ENCODE assay signal across 8 cellular contexts in the genomic region with DNA sequence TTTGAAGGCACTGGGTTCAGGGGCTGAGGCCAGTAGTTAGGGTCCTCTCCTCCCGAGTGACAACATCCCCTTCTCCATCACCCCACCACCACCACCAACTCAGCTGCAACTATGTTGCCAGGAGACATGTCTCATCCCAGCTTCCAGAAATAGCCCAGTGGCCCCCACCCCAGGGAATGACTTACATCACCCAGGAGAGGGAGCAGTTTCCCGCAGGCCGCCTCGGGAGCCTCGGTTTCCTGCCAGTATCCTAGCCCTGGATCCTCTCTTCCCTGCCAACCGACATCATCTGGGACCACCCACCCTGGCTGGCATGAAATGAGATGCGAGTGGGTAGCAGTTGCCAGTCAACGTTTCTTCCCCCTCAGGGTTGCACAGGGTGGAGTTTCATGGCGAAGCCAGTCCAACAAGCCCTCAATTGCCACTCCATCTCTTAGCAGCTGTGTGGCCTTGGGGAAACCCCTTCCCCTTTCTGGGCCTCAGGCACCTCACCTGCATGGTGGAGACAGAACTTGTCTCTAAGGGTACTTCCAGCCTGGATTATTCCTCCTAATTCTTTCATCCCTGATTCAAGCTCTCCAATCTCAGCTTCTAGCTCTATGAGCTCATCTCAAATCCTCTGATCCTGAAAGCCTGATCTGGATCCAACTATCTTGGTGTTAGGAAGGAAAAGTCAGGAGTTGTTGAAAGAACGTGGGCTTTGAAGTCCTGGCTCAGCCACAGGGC. TPM values are rescaled to one million over a fixed set of nuclear protein-coding genes. Genes with fewer than 3 reads are reported as not detected.
DNase-seq lines count a peak whose midpoint lies in the region; ATAC-seq and TF ChIP-seq lines count a peak whose summit lies in the region.

No MANE protein-coding gene starts in this region.

- no peak overlapping the region for H3K4me2 ChIP-seq in mesenchymal stem cell (ENCODE audit: low read length, poor library complexity, severe bottlenecking)

- TF ChIP-seq CTCF in upper lobe of left lung (IDR thresholded peaks at IDR 0.05): peak; percentile 28 to 69 (median 62)

- no peak overlapping the region for H2AFZ ChIP-seq in mesenchymal stem cell (ENCODE audit: low read depth, low read length)

- H3K4me1 Mint-ChIP-seq in dendritic cell treated with granulocyte-macrophage colony-stimulating factor and Interleukin-4, amounts not matched to agents 40 ng/mL and 50 ng/mL, for 4 days (ENCODE audit: low read depth): peaks cover 49% of the 10 kb centered on the region

- H3K23ac ChIP-seq in mesenchymal stem cell (ENCODE audit: low read length in 2 of 2): no peak overlapping the region

- no peak overlapping the region for H3K14ac ChIP-seq in mesenchymal stem cell (ENCODE audit: low read length in 2 of 2)

- peak; percentile 57 for DNase-seq in NCI-H748 (lab: John Stamatoyannopoulos, UW; ENCODE audit: unreplicated experiment)
- no peak for DNase-seq in NCI-H748 treated with DMSO at 0.1 percent for 48 hours (lab: John Stamatoyannopoulos, UW)
- DNase-seq in mesenchymal stem cell: peak; percentile 87
- DNase-seq in upper lobe of left lung: peak in 1 of 2 donors; percentile 74
- DNase-seq in iPS-NIHi11 (ENCODE audit: low spot score): no peak

- ATAC-seq in upper lobe of left lung (ENCODE audit: low FRiP score in 2 of 2) (no peak), HG03095 (IDR thresholded peaks at IDR 0.05; ENCODE audit: unreplicated experiment) (no peak)

- H2BK15ac ChIP-seq in mesenchymal stem cell (ENCODE audit: low read depth, poor library complexity, severe bottlenecking): no peak overlapping the region

- H3K4me3 ChIP-seq in mesenchymal stem cell (ENCODE audit: insufficient read depth in 1 of 2, low read depth in 1 of 2, low read length in 2 of 2) (peak overlapping the region in 1 of 2 experiments; percentile 15), upper lobe of left lung (no peak overlapping the region)

- H3K27me3 ChIP-seq in mesenchymal stem cell (ENCODE audit: control insufficient read depth in 1 of 2, insufficient read depth in 1 of 2, low read length in 2 of 2) (no peaks in the 10 kb centered on the region), upper lobe of left lung (no peaks in the 10 kb centered on the region)

- peak overlapping the region; percentile 85 for H4K8ac ChIP-seq in mesenchymal stem cell (ENCODE audit: low read length)

- H2BK120ac ChIP-seq in mesenchymal stem cell (ENCODE audit: low read depth, low read length): peak overlapping the region; percentile 8

- peaks cover 33% of the 10 kb centered on the region for H3K4me1 ChIP-seq in mesenchymal stem cell (ENCODE audit: control insufficient read depth, insufficient read depth, low read depth, low read length)
- peaks cover 32 to 66% (median 55%) of the 10 kb centered on the region in 4 donors for H3K4me1 ChIP-seq in upper lobe of left lung

- peak overlapping the region; percentile 80 for H2AK5ac ChIP-seq in mesenchymal stem cell (ENCODE audit: low read length, severe bottlenecking)

- no peak for TF ChIP-seq POLR2A in upper lobe of left lung (IDR thresholded peaks at IDR 0.05)

- H2BK5ac ChIP-seq in mesenchymal stem cell (ENCODE audit: low read depth, low read length, poor library complexity, severe bottlenecking): no peak overlapping the region

- 37% methylated on average over 10 of the region's 10 CpGs for WGBS in mesenchymal stem cell
- WGBS in upper lobe of left lung, 2 donors: 13 to 19% methylated on average over 4 to 10 of the region's 10 CpGs

- no peak overlapping the region for H4K91ac ChIP-seq in mesenchymal stem cell (ENCODE audit: low read length)

- no peaks in the 10 kb centered on the region for H3K27me3 Mint-ChIP-seq in dendritic cell treated with granulocyte-macrophage colony-stimulating factor and Interleukin-4, amounts not matched to agents 40 ng/mL and 50 ng/mL, for 4 days

- peak overlapping the region; percentile 25 to 50 for H3K18ac ChIP-seq in mesenchymal stem cell (ENCODE audit: low read depth in 1 of 2, low read length in 2 of 2)

- H3K27ac ChIP-seq in mesenchymal stem cell (ENCODE audit: low read length, poor library complexity, severe bottlenecking): peak overlapping the region; percentile 48
- H3K27ac ChIP-seq in upper lobe of left lung: peak overlapping the region in 3 of 4 donors; percentile 43 to 70 (median 66)

- H3K9me3 Mint-ChIP-seq in dendritic cell treated with granulocyte-macrophage colony-stimulating factor and Interleukin-4, amounts not matched to agents 40 ng/mL and 50 ng/mL, for 4 days: no peaks in the 10 kb centered on the region

- intact Hi-C loops in dendritic cell treated with granulocyte-macrophage colony-stimulating factor and Interleukin-4, amounts not matched to agents 40 ng/mL and 50 ng/mL, for 4 days (cut with micrococcal nuclease): no loop called here

- TF ChIP-seq EP300 in upper lobe of left lung (IDR thresholded peaks at IDR 0.05): no peak

- peak overlapping the region; percentile 99 for H3K9ac ChIP-seq in mesenchymal stem cell (ENCODE audit: low read length)

- H3K79me1 ChIP-seq in mesenchymal stem cell (replicated peaks; ENCODE audit: low read length, poor library complexity, severe bottlenecking): peaks cover 21% of the 10 kb centered on the region

- peak overlapping the region; percentile 18 to 38 for H2BK12ac ChIP-seq in mesenchymal stem cell (ENCODE audit: low read length in 2 of 2)

- H3K4ac ChIP-seq in mesenchymal stem cell (ENCODE audit: low read depth in 1 of 2, low read length in 2 of 2): peak overlapping the region in 1 of 2 experiments; percentile 35

- H3K27ac Mint-ChIP-seq in dendritic cell treated with granulocyte-macrophage colony-stimulating factor and Interleukin-4, amounts not matched to agents 40 ng/mL and 50 ng/mL, for 4 days: peak overlapping the region; percentile 14

- no peak overlapping the region for H3K4me3 Mint-ChIP-seq in dendritic cell treated with granulocyte-macrophage colony-stimulating factor and Interleukin-4, amounts not matched to agents 40 ng/mL and 50 ng/mL, for 4 days

- no peaks in the 10 kb centered on the region for H3K9me3 ChIP-seq in mesenchymal stem cell (ENCODE audit: control insufficient read depth, low read length)
- no peaks in the 10 kb centered on the region for H3K9me3 ChIP-seq in upper lobe of left lung

- peaks cover 48% of the 10 kb centered on the region for H3K36me3 Mint-ChIP-seq in dendritic cell treated with granulocyte-macrophage colony-stimulating factor and Interleukin-4, amounts not matched to agents 40 ng/mL and 50 ng/mL, for 4 days (ENCODE audit: low read depth)

- H3K36me3 ChIP-seq in mesenchymal stem cell (ENCODE audit: control insufficient read depth in 1 of 2, insufficient read depth in 2 of 2, low read depth in 1 of 2, low read length in 2 of 2) (peaks cover 14 to 50% of the 10 kb centered on the region in 2 experiments), upper lobe of left lung (peaks cover 0 to 27% (median 19%) of the 10 kb centered on the region in 4 donors)

TF ChIP-seq in PFSK-1, 5 proteins besides CTCF, POLR2A, EP300 and RAD21:
- peak; percentile 65 for TF ChIP-seq POLR2AphosphoS5 (IDR thresholded peaks at IDR 0.05; ENCODE audit: low read depth, low read length)
- peak; percentile 10; the same call in 1 of the 2 replicates for TF ChIP-seq TAF1 (IDR thresholded peaks at IDR 0.05; ENCODE audit: borderline replicate concordance, insufficient read depth, low read length)
- TF ChIP-seq FOXP2 (optimal IDR thresholded peaks at IDR 0.05; ENCODE audit: borderline replicate concordance, extremely low read depth, extremely low read length, insufficient read depth): no peak

RNA-seq across cellular contexts. Expression of gene GSK3A, which starts 3.9 kb away (rescaled TPM):
- 129 TPM for polyA plus RNA-seq in PFSK-1 (2012; ENCODE audit: insufficient read length, low read depth)
- 60.9 TPM for polyA plus RNA-seq in mesenchymal stem cell (2013, experiment 1 of 2)
- 57.5 TPM for polyA plus RNA-seq in mesenchymal stem cell (2013, experiment 2 of 2)
- 10 to 100 TPM; 33.2 to 46.9 (median 39.1) TPM for total RNA-seq in upper lobe of left lung

RNA-seq across cellular contexts. Expression of gene ERF, which starts 8.6 kb away (rescaled TPM):
- 157 TPM for polyA plus RNA-seq in PFSK-1 (2012; ENCODE audit: insufficient read length, low read depth)
- polyA plus RNA-seq in mesenchymal stem cell (2013, experiment 1 of 2): 57.9 TPM
- 59.6 TPM for polyA plus RNA-seq in mesenchymal stem cell (2013, experiment 2 of 2)
- total RNA-seq in upper lobe of left lung: 10 to 100 TPM; 13.6 to 59.4 (median 32.5) TPM

RNA-seq across cellular contexts. Expression of gene CIC, which starts 22.7 kb away (rescaled TPM):
- 81.2 TPM for polyA plus RNA-seq in PFSK-1 (2012; ENCODE audit: insufficient read length, low read depth)
- 55.2 TPM for polyA plus RNA-seq in mesenchymal stem cell (2013, experiment 1 of 2)
- polyA plus RNA-seq in mesenchymal stem cell (2013, experiment 2 of 2): 52.0 TPM
- total RNA-seq in upper lobe of left lung: 100 to 1,000 TPM in 1 of 6 donors, 10 to 100 TPM in 5; 52.6 to 170 (median 77.7) TPM

RNA-seq across cellular contexts. Expression of gene ZNF526, which starts 26.2 kb away (rescaled TPM):
- polyA plus RNA-seq in PFSK-1 (2012; ENCODE audit: insufficient read length, low read depth): 27.8 TPM
- polyA plus RNA-seq in mesenchymal stem cell (2013, experiment 1 of 2): 6.4 TPM
- 6.4 TPM for polyA plus RNA-seq in mesenchymal stem cell (2013, experiment 2 of 2)
- total RNA-seq in upper lobe of left lung: 10 to 100 TPM in 4 of 6 donors, 1 to 10 TPM in 2; 7.9 to 13.8 (median 11.4) TPM

RNA-seq across cellular contexts. Expression of gene DEDD2, which starts 28.8 kb away (rescaled TPM):
- 25.0 TPM for polyA plus RNA-seq in PFSK-1 (2012; ENCODE audit: insufficient read length, low read depth)
- polyA plus RNA-seq in mesenchymal stem cell (2013, experiment 1 of 2): 17.2 TPM
- polyA plus RNA-seq in mesenchymal stem cell (2013, experiment 2 of 2): 17.0 TPM
- 100 to 1,000 TPM in 1 of 6 donors, 10 to 100 TPM in 5; 38.6 to 154 (median 51.2) TPM for total RNA-seq in upper lobe of left lung

Comparison
In these comparisons a context has a peak if more than half of its experiments do, and no peak if none do; other contexts are left out.
1. DNase-seq: peak in NCI-H748 (single experiment) and mesenchymal stem cell (single experiment); none in NCI-H748 treated with DMSO at 0.1 percent for 48 hours (single experiment) and iPS-NIHi11 (single experiment).